ENCODE assay signal across 8 cellular contexts in the genomic region with DNA sequence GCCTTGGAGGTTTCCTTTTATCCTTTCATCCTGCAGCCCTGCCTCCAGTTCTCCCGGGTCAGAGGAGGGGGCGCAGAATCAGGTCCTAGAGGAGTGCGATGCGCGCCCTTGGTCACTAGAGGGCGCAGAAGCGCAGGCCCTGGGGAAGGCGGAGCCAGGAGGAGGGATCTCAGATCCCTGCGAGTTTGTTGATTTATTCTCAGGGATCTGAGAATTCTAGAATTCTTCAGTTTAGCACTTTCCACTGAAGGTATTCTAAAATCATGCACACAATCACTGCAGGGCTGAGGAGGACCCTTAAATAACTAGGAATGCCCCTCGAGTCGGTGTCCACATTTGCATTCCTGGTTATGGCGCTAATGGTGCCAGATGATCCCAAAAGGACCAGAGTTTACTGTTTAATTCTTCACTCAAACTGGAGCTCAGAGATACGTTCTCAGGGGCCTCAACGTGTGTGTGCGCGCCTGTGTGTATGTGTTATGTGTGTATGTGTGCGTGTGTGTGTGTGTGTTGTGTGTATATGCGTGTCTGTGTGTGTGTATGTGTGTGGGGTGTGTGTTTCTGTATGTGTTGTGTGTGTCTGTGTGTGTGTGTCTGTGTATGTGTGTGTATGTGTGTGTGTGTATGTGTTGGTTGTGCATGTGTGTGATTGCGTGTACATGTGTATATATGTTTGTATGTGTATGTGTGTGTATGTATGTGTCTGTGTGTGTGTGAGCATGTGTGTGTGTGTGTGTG. TPM values are rescaled to one million over a fixed set of nuclear protein-coding genes. Genes with fewer than 3 reads are reported as not detected.
DNase-seq lines count a peak whose midpoint lies in the region; ATAC-seq, FAIRE-seq and TF ChIP-seq lines count a peak whose summit lies in the region.

No MANE protein-coding gene starts in this region.

- peaks cover 0 to 11% (median 0%) of the 10 kb centered on the region in 45 donors for H3K27me3 ChIP-seq in dorsolateral prefrontal cortex
- peaks cover 0 to 16% of the 10 kb centered on the region in 2 experiments for H3K27me3 ChIP-seq in mesenchymal stem cell (ENCODE audit: control insufficient read depth in 1 of 2, insufficient read depth in 1 of 2, low read length in 2 of 2)

- 28% methylated on average over 15 of the region's 19 CpGs for WGBS in mesenchymal stem cell

- H3K23ac ChIP-seq in mesenchymal stem cell (ENCODE audit: low read length in 2 of 2): no peak overlapping the region

- H3K4me1 ChIP-seq in mesenchymal stem cell (ENCODE audit: control insufficient read depth, insufficient read depth, low read depth, low read length): peaks cover 1% of the 10 kb centered on the region

- no peak overlapping the region for H4K91ac ChIP-seq in mesenchymal stem cell (ENCODE audit: low read length)

- peak overlapping the region; percentile 0 for H4K8ac ChIP-seq in mesenchymal stem cell (ENCODE audit: low read length)

- H3K27ac ChIP-seq in dorsolateral prefrontal cortex: peak overlapping the region in 1 of 59 donors; percentile 53
- H3K27ac ChIP-seq in mesenchymal stem cell (ENCODE audit: low read length, poor library complexity, severe bottlenecking): no peak overlapping the region

- H2BK12ac ChIP-seq in mesenchymal stem cell (ENCODE audit: low read length in 2 of 2): no peak overlapping the region

- no peak overlapping the region for H3K4ac ChIP-seq in mesenchymal stem cell (ENCODE audit: low read depth in 1 of 2, low read length in 2 of 2)

- no peak overlapping the region for H3K4me2 ChIP-seq in mesenchymal stem cell (ENCODE audit: low read length, poor library complexity, severe bottlenecking)

- peak; percentile 96 for TF ChIP-seq CTCF in AG04449 (IDR thresholded peaks at IDR 0.05; ENCODE audit: insufficient read depth, low read length, missing control alignments)
- TF ChIP-seq CTCF in dorsolateral prefrontal cortex (IDR thresholded peaks at IDR 0.05 in 54 of 56, conservative IDR thresholded peaks at IDR 0.05 in 2 of 56; ENCODE audit: low read depth in 1 of 56, partially characterized antibody in 56 of 56): peak; percentile 43 to 92 (median 84)

- no peak overlapping the region for H2BK15ac ChIP-seq in mesenchymal stem cell (ENCODE audit: low read depth, poor library complexity, severe bottlenecking)

- CTCF ChIA-PET in AG04449 (lab: Yijun Ruan, JAX): interaction anchor here (0.6 to 7.6 kb wide), 7 partner anchors 6 to 1440 kb away, joined by 3 to 127 read pairs (median 4); no protein-coding TSS in a partner anchor

- FAIRE-seq in GM18507 (lab: Jason Lieb, UNC): peak; percentile 80

- no peak for DNase-seq in AG04449 (ENCODE audit: low read depth, low spot score)
- DNase-seq in GM18507 (ENCODE audit: extremely low spot score, insufficient read length, low read depth): peak; percentile 38
- DNase-seq in NCI-H2029 (lab: John Stamatoyannopoulos, UW): peak; percentile 35
- peak; percentile 42 to 47 for DNase-seq in activated CD4-positive, alpha-beta T cell treated with anti-CD3 and anti-CD28 coated beads, Interleukin-2, amount 50 U/mL, for 24 hours (ENCODE audit: low read depth in 1 of 2, low spot score in 1 of 2)
- DNase-seq in dorsolateral prefrontal cortex: peak in 9 of 10 donors; percentile 26 to 75 (median 48)
- DNase-seq in mesenchymal stem cell: peak; percentile 65
- DNase-seq in stimulated activated CD8-positive, alpha-beta memory T cell treated with anti-CD3 and anti-CD28 coated beads, Interleukin-2, amount 100 ng/mL, for 1 hour (ENCODE audit: low read depth in 2 of 2): peak; percentile 33 to 35

- POLR2A ChIA-PET in AG04449 (lab: Yijun Ruan, JAX): no interaction called here

- H2AK5ac ChIP-seq in mesenchymal stem cell (ENCODE audit: low read length, severe bottlenecking): no peak overlapping the region

- H3K4me3 ChIP-seq in AG04449 (ENCODE audit: low read depth, low read length) (peak overlapping the region; percentile 13; the same call in 1 of the 2 replicates), dorsolateral prefrontal cortex (peak overlapping the region in 32 of 59 donors; percentile 1 to 55 (median 28)), mesenchymal stem cell (ENCODE audit: insufficient read depth in 1 of 2, low read depth in 1 of 2, low read length in 2 of 2) (peak overlapping the region in 1 of 2 experiments; percentile 40)

- peak; percentile 74 for ATAC-seq in HG02943 (IDR thresholded peaks at IDR 0.05; ENCODE audit: low read depth, unreplicated experiment)

- H3K18ac ChIP-seq in mesenchymal stem cell (ENCODE audit: low read depth in 1 of 2, low read length in 2 of 2): no peak overlapping the region

- H3K36me3 ChIP-seq in mesenchymal stem cell (ENCODE audit: control insufficient read depth in 1 of 2, insufficient read depth in 2 of 2, low read depth in 1 of 2, low read length in 2 of 2): no peaks in the 10 kb centered on the region

- peak overlapping the region; percentile 8 for H3K9ac ChIP-seq in mesenchymal stem cell (ENCODE audit: low read length)

- no peak overlapping the region for H3K14ac ChIP-seq in mesenchymal stem cell (ENCODE audit: low read length in 2 of 2)

- H2BK120ac ChIP-seq in mesenchymal stem cell (ENCODE audit: low read depth, low read length): no peak overlapping the region

- no peaks in the 10 kb centered on the region for H3K9me3 ChIP-seq in mesenchymal stem cell (ENCODE audit: control insufficient read depth, low read length)

- no peak overlapping the region for H2AFZ ChIP-seq in mesenchymal stem cell (ENCODE audit: low read depth, low read length)

- no peak overlapping the region for H2BK5ac ChIP-seq in mesenchymal stem cell (ENCODE audit: low read depth, low read length, poor library complexity, severe bottlenecking)

- intact Hi-C loops in dorsolateral prefrontal cortex (cut with DNase I): no loop called here

- no peaks in the 10 kb centered on the region for H3K79me1 ChIP-seq in mesenchymal stem cell (replicated peaks; ENCODE audit: low read length, poor library complexity, severe bottlenecking)

RNA-seq across cellular contexts. Expression of gene ELAC2, which starts 6.9 kb away (rescaled TPM):
- 10 to 100 TPM; 33.5 to 76.4 (median 53.1) TPM for total RNA-seq in dorsolateral prefrontal cortex
- 35.5 TPM for polyA plus RNA-seq in mesenchymal stem cell (2013, experiment 1 of 2)
- 37.2 TPM for polyA plus RNA-seq in mesenchymal stem cell (2013, experiment 2 of 2)
